Comparison of ENCODE assay signal across 8 cellular contexts in the genomic region with DNA sequence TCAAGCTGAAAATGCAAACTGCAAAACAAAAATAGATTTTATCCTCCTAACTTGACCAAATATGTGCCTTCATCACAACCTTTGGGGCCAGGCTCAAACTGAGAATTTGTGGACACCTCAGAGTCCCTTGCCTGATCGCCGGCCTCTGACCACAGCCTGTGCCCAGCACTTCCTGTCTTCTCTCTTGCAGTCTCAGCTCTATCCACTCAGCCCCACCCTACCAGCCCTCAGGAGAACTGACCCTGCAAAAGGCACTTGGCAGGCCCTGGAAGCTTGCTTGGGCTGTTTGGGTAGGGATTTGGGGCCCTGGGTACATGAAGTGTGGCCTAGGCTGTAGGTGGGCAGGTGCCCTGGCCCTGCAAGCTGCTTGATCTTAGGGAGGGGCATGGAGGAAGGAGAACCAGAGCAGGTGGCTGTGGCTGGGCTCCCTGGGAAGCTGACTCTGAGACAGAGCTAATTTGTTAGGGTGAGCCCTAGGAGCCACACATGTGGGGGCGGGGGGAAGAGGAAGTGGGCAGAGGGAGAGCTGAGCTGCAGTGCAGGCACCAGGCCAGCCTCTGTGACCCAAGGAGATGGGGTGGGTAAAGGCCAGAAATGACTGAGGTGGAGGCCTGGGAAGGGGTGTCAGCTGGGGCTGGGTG. TPM values are rescaled to one million over a fixed set of nuclear protein-coding genes. Genes with fewer than 3 reads are reported as not detected.
A peak's percentile ranks its signal among the peaks of the same experiment; 100 is the strongest.
DNase-seq lines count a peak whose midpoint lies in the region; ATAC-seq lines count a peak whose summit lies in the region.

No MANE protein-coding gene starts in this region.

- in situ Hi-C loops in HAP-1 (cut with MboI; ENCODE audit: low sequenced_read_pairs): loop anchor here (5.0 to 25.0 kb wide), 4 partner anchors 473 to 1053 kb away; no protein-coding TSS in a partner anchor

- no peaks in the 10 kb centered on the region for H3K9me3 ChIP-seq in aorta (ENCODE audit: control insufficient read depth, low read length)
- H3K9me3 ChIP-seq in CD8-positive, alpha-beta memory T cell (ENCODE audit: low read length): no peaks in the 10 kb centered on the region
- no peaks in the 10 kb centered on the region for H3K9me3 ChIP-seq in HAP-1

- H3K27me3 Mint-ChIP-seq in activated CD8-positive, alpha-beta T cell treated with anti-CD3 and anti-CD28 coated beads, Interleukin-2, amount 10 ng/mL, durations not matched to agents 7 days and 5 days (ENCODE audit: low read depth): peaks cover 7% of the 10 kb centered on the region
- peaks cover 39 to 67% of the 10 kb centered on the region in 2 donors for H3K27me3 Mint-ChIP-seq in CD8-positive, alpha-beta memory T cell

- no peaks in the 10 kb centered on the region for H3K27me3 ChIP-seq in aorta (ENCODE audit: control insufficient read depth in 1 of 2, insufficient read depth in 2 of 2, low read length in 1 of 2)
- H3K27me3 ChIP-seq in CD8-positive, alpha-beta memory T cell (ENCODE audit: insufficient read depth, low read length, poor library complexity, severe bottlenecking): peaks cover 14% of the 10 kb centered on the region
- no peaks in the 10 kb centered on the region for H3K27me3 ChIP-seq in HAP-1 (ENCODE audit: low read depth)

- DNase-seq in stimulated activated CD4-positive, alpha-beta T cell treated with anti-CD3 and anti-CD28 coated beads, Interleukin-15, amount 100 ng/mL, for 24 hours: peak; percentile 48
- DNase-seq in stimulated activated CD4-positive, alpha-beta T cell treated with anti-CD3 and anti-CD28 coated beads, Interleukin-4, amount 100 ng/mL, for 24 hours: no peak
- DNase-seq in activated CD8-positive, alpha-beta T cell treated with anti-CD3 and anti-CD28 coated beads, Interleukin-2, amount 10 ng/mL, durations not matched to agents 7 days and 5 days: peak; percentile 71
- DNase-seq in mesenteric fat pad (ENCODE audit: low spot score) (peak; percentile 91), aorta (peak; percentile 82 to 91), HAP-1 (ENCODE audit: low spot score in 2 of 2) (no peak), NCI-H1694 treated with DMSO at 0.1 percent for 48 hours (lab: John Stamatoyannopoulos, UW) (no peak)
- no peak for DNase-seq in CD8-positive, alpha-beta memory T cell

- CTCF ChIA-PET in activated CD8-positive, alpha-beta T cell treated with anti-CD3 and anti-CD28 coated beads, Interleukin-2, amount 10 ng/mL, durations not matched to agents 7 days and 5 days (lab: Charles Lee): interaction anchor here (0.6 to 8.7 kb wide), 9 partner anchors 20 to 904 kb away, joined by 3 to 101 read pairs (median 5); no protein-coding TSS in a partner anchor
- CTCF ChIA-PET in CD8-positive, alpha-beta memory T cell (lab: Charles Lee): interaction anchor here (1.3 to 1.8 kb wide), 3 partner anchors 8 to 176 kb away, joined by 3 to 7 read pairs (median 6); no protein-coding TSS in a partner anchor

- peaks cover 34% of the 10 kb centered on the region for H3K4me1 Mint-ChIP-seq in activated CD8-positive, alpha-beta T cell treated with anti-CD3 and anti-CD28 coated beads, Interleukin-2, amount 10 ng/mL, durations not matched to agents 7 days and 5 days (ENCODE audit: low read depth)
- peaks cover 18 to 34% (median 22%) of the 10 kb centered on the region in 3 donors for H3K4me1 Mint-ChIP-seq in CD8-positive, alpha-beta memory T cell

- H3K9me3 Mint-ChIP-seq in activated CD8-positive, alpha-beta T cell treated with anti-CD3 and anti-CD28 coated beads, Interleukin-2, amount 10 ng/mL, durations not matched to agents 7 days and 5 days (ENCODE audit: insufficient read depth): no peaks in the 10 kb centered on the region
- H3K9me3 Mint-ChIP-seq in CD8-positive, alpha-beta memory T cell: no peaks in the 10 kb centered on the region

- H3K4me3 ChIP-seq in aorta (ENCODE audit: low read length in 2 of 2) (no peak overlapping the region), HAP-1 (no peak overlapping the region)
- no peak overlapping the region for H3K4me3 ChIP-seq in CD8-positive, alpha-beta memory T cell (ENCODE audit: low read length)

- H3K4me3 Mint-ChIP-seq in activated CD8-positive, alpha-beta T cell treated with anti-CD3 and anti-CD28 coated beads, Interleukin-2, amount 10 ng/mL, durations not matched to agents 7 days and 5 days: peak overlapping the region; percentile 45
- H3K4me3 Mint-ChIP-seq in CD8-positive, alpha-beta memory T cell: peak overlapping the region in 2 of 7 donors; percentile 17 to 20

- POLR2A ChIA-PET in activated CD8-positive, alpha-beta T cell treated with anti-CD3 and anti-CD28 coated beads, Interleukin-2, amount 10 ng/mL, durations not matched to agents 7 days and 5 days (lab: Charles Lee): no interaction called here
- POLR2A ChIA-PET in CD8-positive, alpha-beta memory T cell (lab: Charles Lee): no interaction called here

- 88 to 95% methylated on average over 3 of the region's 3 CpGs for WGBS in aorta, 2 donors

- H3K36me3 ChIP-seq in aorta (ENCODE audit: control insufficient read depth in 1 of 2, insufficient read depth in 2 of 2, low read length in 1 of 2): no peaks in the 10 kb centered on the region
- no peaks in the 10 kb centered on the region for H3K36me3 ChIP-seq in CD8-positive, alpha-beta memory T cell (ENCODE audit: insufficient read depth, low read length)
- H3K36me3 ChIP-seq in HAP-1 (replicated peaks): no peaks in the 10 kb centered on the region

- no peak overlapping the region for H3K27ac ChIP-seq in aorta (ENCODE audit: low read depth in 1 of 2, low read length in 2 of 2)
- no peak overlapping the region for H3K27ac ChIP-seq in CD8-positive, alpha-beta memory T cell (ENCODE audit: low read depth, low read length)

- H3K27ac Mint-ChIP-seq in activated CD8-positive, alpha-beta T cell treated with anti-CD3 and anti-CD28 coated beads, Interleukin-2, amount 10 ng/mL, durations not matched to agents 7 days and 5 days: peak overlapping the region; percentile 87
- no peak overlapping the region for H3K27ac Mint-ChIP-seq in CD8-positive, alpha-beta memory T cell

- ATAC-seq in activated CD8-positive, alpha-beta T cell treated with anti-CD3 and anti-CD28 coated beads, Interleukin-2, amount 10 ng/mL, durations not matched to agents 7 days and 5 days: peak; percentile 49
- ATAC-seq in aorta (ENCODE audit: low FRiP score): peak; percentile 40

- H3K4me1 ChIP-seq in aorta (ENCODE audit: control insufficient read depth in 1 of 2, insufficient read depth in 2 of 2, low read length in 2 of 2) (no peaks in the 10 kb centered on the region), HAP-1 (no peaks in the 10 kb centered on the region)
- H3K4me1 ChIP-seq in CD8-positive, alpha-beta memory T cell (ENCODE audit: insufficient read depth, low read length): peaks cover 14% of the 10 kb centered on the region

- intact Hi-C loops in aorta (cut with DNase I): loop anchor here (5.0 to 10.0 kb wide), 3 partner anchors 57 to 630 kb away; partner anchors contain the start of genes EXOSC7 (in 1 of the 2) and ZDHHC3 (in 1 of the 2)

- no peaks in the 10 kb centered on the region for H3K36me3 Mint-ChIP-seq in activated CD8-positive, alpha-beta T cell treated with anti-CD3 and anti-CD28 coated beads, Interleukin-2, amount 10 ng/mL, durations not matched to agents 7 days and 5 days (ENCODE audit: low read depth)
- peaks cover 0 to 8% (median 2%) of the 10 kb centered on the region in 3 donors for H3K36me3 Mint-ChIP-seq in CD8-positive, alpha-beta memory T cell

RNA-seq across cellular contexts. Expression of gene CLEC3B, which starts 8.6 kb away (rescaled TPM):
- total RNA-seq in activated CD8-positive, alpha-beta T cell treated with anti-CD3 and anti-CD28 coated beads, Interleukin-2, amount 10 ng/mL, durations not matched to agents 7 days and 5 days: under 1 TPM; 0.29 TPM
- total RNA-seq in mesenteric fat pad: 217 TPM
- total RNA-seq in aorta: 100 to 1,000 TPM in 1 of 2 donors, 10 to 100 TPM in 1; 96.9 to 109 TPM
- polyA plus RNA-seq in aorta: 100 to 1,000 TPM in 1 of 2 donors, 10 to 100 TPM in 1; 69.1 to 177 TPM
- total RNA-seq in CD8-positive, alpha-beta memory T cell: under 1 TPM in 1 of 2 experiments, not detected in 1; 0.24 TPM
- polyA plus RNA-seq in CD8-positive, alpha-beta memory T cell: not detected

RNA-seq across cellular contexts. Expression of gene EXOSC7, which starts 58.7 kb away (rescaled TPM):
- 10 to 100 TPM; 49.5 to 50.1 TPM for total RNA-seq in activated CD8-positive, alpha-beta T cell treated with anti-CD3 and anti-CD28 coated beads, Interleukin-2, amount 10 ng/mL, durations not matched to agents 7 days and 5 days
- total RNA-seq in mesenteric fat pad: 35.4 TPM
- total RNA-seq in aorta: 10 to 100 TPM; 30.7 to 31.2 TPM
- polyA plus RNA-seq in aorta: 10 to 100 TPM; 15.8 to 28.9 TPM
- 10 to 100 TPM; 86.4 to 89.6 TPM for total RNA-seq in CD8-positive, alpha-beta memory T cell
- polyA plus RNA-seq in CD8-positive, alpha-beta memory T cell: 42.1 TPM

RNA-seq across cellular contexts. Expression of gene ZDHHC3, which starts 58.8 kb away (rescaled TPM):
- 10 to 100 TPM; 62.3 to 71.3 TPM for total RNA-seq in activated CD8-positive, alpha-beta T cell treated with anti-CD3 and anti-CD28 coated beads, Interleukin-2, amount 10 ng/mL, durations not matched to agents 7 days and 5 days
- total RNA-seq in mesenteric fat pad: 108 TPM
- total RNA-seq in aorta: 10 to 100 TPM; 60.5 to 62.2 TPM
- 10 to 100 TPM; 44.8 to 49.5 TPM for polyA plus RNA-seq in aorta
- 10 to 100 TPM; 40.9 to 41.8 TPM for total RNA-seq in CD8-positive, alpha-beta memory T cell
- polyA plus RNA-seq in CD8-positive, alpha-beta memory T cell: 46.3 TPM

Comparison
In these comparisons a context has a peak if more than half of its experiments do, and no peak if none do; other contexts are left out.
1. DNase-seq: peak in stimulated activated CD4-positive, alpha-beta T cell treated with anti-CD3 and anti-CD28 coated beads, Interleukin-15, amount 100 ng/mL, for 24 hours (single experiment), activated CD8-positive, alpha-beta T cell treated with anti-CD3 and anti-CD28 coated beads, Interleukin-2, amount 10 ng/mL, durations not matched to agents 7 days and 5 days (single experiment), mesenteric fat pad (single experiment) and aorta (2 of 2); none in stimulated activated CD4-positive, alpha-beta T cell treated with anti-CD3 and anti-CD28 coated beads, Interleukin-4, amount 100 ng/mL, for 24 hours (single experiment), CD8-positive, alpha-beta memory T cell (0 of 5), HAP-1 (0 of 2) and NCI-H1694 treated with DMSO at 0.1 percent for 48 hours (single experiment).
2. RNA of gene CLEC3B, which starts 8.6 kb away (total RNA-seq): 217 TPM in mesenteric fat pad (single experiment) and 96.9 to 109 TPM in aorta; 0.29 TPM in activated CD8-positive, alpha-beta T cell treated with anti-CD3 and anti-CD28 coated beads, Interleukin-2, amount 10 ng/mL, durations not matched to agents 7 days and 5 days and 0.24 TPM in CD8-positive, alpha-beta memory T cell; every median in the first group is over 10 times any median in the second.